8 cellular contexts compared by ENCODE assay signal in the genomic region with DNA sequence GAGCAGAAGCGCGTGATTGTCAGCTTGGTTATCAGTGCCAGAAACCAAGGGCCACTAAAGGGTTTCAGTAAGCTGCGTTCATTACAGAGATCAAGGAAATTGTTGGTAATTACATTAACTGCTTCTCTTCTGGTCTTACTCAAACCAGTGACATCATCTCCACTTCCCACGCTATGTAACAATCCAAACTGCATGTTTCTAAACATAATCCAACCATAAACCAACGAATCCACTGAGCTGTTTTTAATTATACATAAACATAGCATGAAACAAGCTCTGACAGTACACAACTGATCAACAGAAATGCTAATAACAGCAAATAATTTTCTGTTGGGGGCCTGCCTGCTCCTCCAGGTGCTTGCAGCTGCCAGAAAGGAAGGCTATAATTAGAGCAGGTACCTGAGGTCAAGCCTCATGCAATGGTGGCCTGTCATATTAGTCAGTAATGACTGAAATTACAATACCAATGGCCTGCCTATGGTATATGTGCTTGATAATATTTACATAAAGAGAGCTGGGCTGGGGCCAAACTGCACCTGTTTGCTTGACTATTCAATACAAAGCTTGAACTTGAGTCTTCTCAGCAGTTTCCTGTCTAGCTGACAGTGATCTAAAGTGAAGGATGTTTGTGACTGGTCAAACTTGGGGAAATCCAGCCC.
DNase-seq lines count a peak whose midpoint lies in the region; ATAC-seq and TF ChIP-seq lines count a peak whose summit lies in the region.

No MANE protein-coding gene starts in this region.

- no peak overlapping the region for H3K4me3 ChIP-seq in brain microvascular endothelial cell (ENCODE audit: low read depth, low read length)

- peak overlapping the region; percentile 97 for H3K27ac ChIP-seq in brain microvascular endothelial cell
- H3K27ac ChIP-seq in substantia nigra (ENCODE audit: low read depth, low read length, poor library complexity, severe bottlenecking): peak overlapping the region; percentile 44

- in situ Hi-C loops in brain microvascular endothelial cell (cut with HindIII; ENCODE audit: low pct_ligation_motif_present, low sequenced_read_pairs): no loop called here

- no peaks in the 10 kb centered on the region for H3K27me3 ChIP-seq in brain microvascular endothelial cell (replicated peaks)

- DNase-seq in GM04503 (ENCODE audit: low read depth) (peak; percentile 55), OCI-M1 (lab: John Stamatoyannopoulos, UW) (peak; percentile 92), brain microvascular endothelial cell (no peak), left kidney (ENCODE audit: low read depth, low spot score) (peak; percentile 36), substantia nigra (lab: John Stamatoyannopoulos, UW) (peak in 6 of 49 donors; percentile 3 to 76 (median 8)), activated gamma-delta T cell treated with Interleukin-2 at 50 U/mL for 16 hours (no peak)

- H3K36me3 ChIP-seq in brain microvascular endothelial cell (replicated peaks): peaks cover 2% of the 10 kb centered on the region

- ATAC-seq in GM21381 (IDR thresholded peaks at IDR 0.05; ENCODE audit: unreplicated experiment): peak; percentile 87
- peak; percentile 88 for ATAC-seq in HG03571 (IDR thresholded peaks at IDR 0.05; ENCODE audit: unreplicated experiment)

- no peak for TF ChIP-seq CTCF in brain microvascular endothelial cell (IDR thresholded peaks at IDR 0.05; ENCODE audit: low read depth, low read length, missing control alignments)

Comparison
In these comparisons a context has a peak if more than half of its experiments do, and no peak if none do; other contexts are left out.
1. DNase-seq: peak in GM04503 (single experiment), OCI-M1 (single experiment) and left kidney (single experiment); none in brain microvascular endothelial cell (single experiment) and activated gamma-delta T cell treated with Interleukin-2 at 50 U/mL for 16 hours (single experiment).